In the genomic region with DNA sequence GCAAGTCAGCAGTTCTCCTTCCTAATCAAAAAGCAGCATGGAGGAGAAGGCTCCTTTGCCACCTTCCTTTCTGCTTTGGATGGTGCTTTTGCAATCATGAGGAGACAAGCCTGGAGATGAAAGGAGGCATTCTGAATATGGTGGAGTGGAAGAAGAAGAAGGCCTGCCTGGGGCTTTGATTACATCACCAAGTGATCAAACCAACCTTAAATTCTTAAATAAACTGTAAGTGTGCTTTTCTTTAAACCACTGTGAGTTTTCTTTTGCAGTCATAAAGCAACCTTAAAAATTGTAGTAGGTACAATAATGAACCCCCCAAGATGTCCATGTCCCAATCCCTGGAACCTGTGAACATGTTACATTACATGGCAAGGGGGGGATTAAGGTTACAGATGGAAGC, we compare ENCODE assay signal across 23 cellular contexts. TPM values are rescaled to one million over a fixed set of nuclear protein-coding genes. Genes with fewer than 3 reads are reported as not detected.
DNase-seq lines count a peak whose midpoint lies in the region; ATAC-seq, FAIRE-seq and TF ChIP-seq lines count a peak whose summit lies in the region.
"Had no signal": no experiment of that assay in that cellular context is flagged by ENCODE, and none has a peak within 500 bp of the region (broad histone marks: within the 10 kb centered on the region; RNA-seq: fewer than 3 reads in every experiment).

No MANE protein-coding gene starts in this region.

- no peak overlapping the region for H2BK5ac ChIP-seq in neuronal stem cell (ENCODE audit: low read length)

- H2BK15ac ChIP-seq in neuronal stem cell (ENCODE audit: low read length), result no peak overlapping the region

- no peak overlapping the region for H3K4me3 ChIP-seq in GM12878
- no peak overlapping the region for H3K4me3 ChIP-seq in neuronal stem cell (ENCODE audit: low read length in 2 of 2)
- H3K4me3 ChIP-seq: BLaER1, hepatocyte, spleen had no signal

- in situ Hi-C loops in GM12878 (cut with MboI), result loop anchor here (5.0 to 25.0 kb wide), 2 partner anchors 138 to 1533 kb away; no protein-coding TSS in a partner anchor

- H2BK120ac ChIP-seq in neuronal stem cell (ENCODE audit: low read depth, low read length), result no peak overlapping the region

- no peaks in the 10 kb centered on the region for H4K20me1 ChIP-seq in GM12878 (ENCODE audit: control insufficient read depth, insufficient read depth)
- H4K20me1 ChIP-seq: BLaER1 had no signal

- no TSS peak for BruUV-seq in GM12878 (replicated peaks; lab: Mats Ljungman, UMichigan)

- no peak overlapping the region for H3K4ac ChIP-seq in neuronal stem cell (ENCODE audit: low read length)

- intact Hi-C loops in activated CD4-positive, alpha-beta memory T cell treated with anti-CD3 and anti-CD28 coated beads for 36 hours (cut with micrococcal nuclease), result no loop called here
- intact Hi-C loops in GM12878 (cut with micrococcal nuclease; ENCODE audit: unreplicated experiment), result no loop called here

- DNase-seq in activated CD4-positive, alpha-beta memory T cell treated with anti-CD3 and anti-CD28 coated beads for 36 hours, result no peak
- DNase-seq in activated CD4-positive, alpha-beta memory T cell treated with anti-CD3 and anti-CD28 coated beads, Interleukin-2, amount 10 ng/mL, durations not matched to agents 7 days and 5 days, result no peak
- DNase-seq in MV-4-11 (lab: John Stamatoyannopoulos, UW) (peak; percentile 26), GM12878 (ENCODE audit: low read depth, low spot score) (no peak), neural crest cell (ENCODE audit: low read depth, low spot score) (no peak), superior temporal gyrus (ENCODE audit: extremely low spot score) (no peak), neuronal stem cell (ENCODE audit: low spot score) (no peak)
- DNase-seq: activated CD4-positive, alpha-beta T cell treated with anti-CD3 and anti-CD28 coated beads, Interleukin-2, amount 10 ng/mL, durations not matched to agents 7 days and 5 days; amniotic stem cell; NCI-H1436; NCI-H2171 treated with DMSO at 0.1 percent for 48 hours; occipital lobe; stimulated activated CD4-positive, alpha-beta T cell treated with anti-CD3 and anti-CD28 coated beads, Interleukin-4, amount 100 ng/mL, for 24 hours; substantia nigra had no signal

- H3K36me3 ChIP-seq in GM12878 (ENCODE audit: control insufficient read depth in 2 of 2, insufficient read depth in 2 of 2, low read length in 1 of 2) (no peaks in the 10 kb centered on the region), neuronal stem cell (replicated peaks in 1 of 2; ENCODE audit: control insufficient read depth in 2 of 2, insufficient read depth in 2 of 2, low read length in 2 of 2) (no peaks in the 10 kb centered on the region)
- H3K36me3 ChIP-seq: BLaER1, spleen had no signal

- H2AK5ac ChIP-seq in neuronal stem cell (ENCODE audit: low read depth, low read length), result no peak overlapping the region

- CTCF ChIA-PET in activated CD4-positive, alpha-beta memory T cell treated with anti-CD3 and anti-CD28 coated beads for 36 hours (lab: Charles Lee), result interaction anchor here (0.7 to 6.2 kb wide), 4 partner anchors 34 to 216 kb away, joined by 3 to 108 read pairs (median 39); partner anchors contain the start of gene IL21R
- CTCF ChIA-PET in activated CD4-positive, alpha-beta memory T cell treated with anti-CD3 and anti-CD28 coated beads, Interleukin-2, amount 10 ng/mL, durations not matched to agents 7 days and 5 days (lab: Charles Lee), result interaction anchor here (2.0 kb wide), 1 partner anchor 136 kb away, joined by 4 read pairs; no protein-coding TSS in a partner anchor
- CTCF ChIA-PET in GM12878 (lab: Yijun Ruan, JAX), result interaction anchor here (0.7 to 11.8 kb wide), 7 partner anchors 18 to 217 kb away, joined by 3 to 259 read pairs (median 32); no protein-coding TSS in a partner anchor

- H3K36me3 Mint-ChIP-seq in activated CD4-positive, alpha-beta memory T cell treated with anti-CD3 and anti-CD28 coated beads for 36 hours, result peaks cover 12% of the 10 kb centered on the region
- peaks cover 20% of the 10 kb centered on the region for H3K36me3 Mint-ChIP-seq in activated CD4-positive, alpha-beta memory T cell treated with anti-CD3 and anti-CD28 coated beads, Interleukin-2, amount 10 ng/mL, durations not matched to agents 7 days and 5 days (ENCODE audit: low read depth)
- H3K36me3 Mint-ChIP-seq in neural crest cell (ENCODE audit: low read depth), result no peaks in the 10 kb centered on the region

- H3K4me1 ChIP-seq in GM12878 (ENCODE audit: control insufficient read depth, insufficient read depth, low read length) (peaks cover 47% of the 10 kb centered on the region), neuronal stem cell (ENCODE audit: control insufficient read depth in 2 of 2, insufficient read depth in 1 of 2, low read depth in 1 of 2, low read length in 2 of 2) (peaks cover 0 to 3% of the 10 kb centered on the region in 2 donors)

- H3K4me1 Mint-ChIP-seq in activated CD4-positive, alpha-beta memory T cell treated with anti-CD3 and anti-CD28 coated beads for 36 hours (ENCODE audit: low read depth), result peaks cover 51% of the 10 kb centered on the region
- H3K4me1 Mint-ChIP-seq in activated CD4-positive, alpha-beta memory T cell treated with anti-CD3 and anti-CD28 coated beads, Interleukin-2, amount 10 ng/mL, durations not matched to agents 7 days and 5 days, result peaks cover 43% of the 10 kb centered on the region
- H3K4me1 Mint-ChIP-seq in neural crest cell, result no peaks in the 10 kb centered on the region

- TF ChIP-seq EP300 in GM12878 (IDR thresholded peaks at IDR 0.05; ENCODE audit: borderline replicate concordance in 1 of 2, control insufficient read depth in 1 of 2, low read depth in 2 of 2, low read length in 2 of 2), result no peak

- H2AFZ ChIP-seq in GM12878 (ENCODE audit: control insufficient read depth, low read depth, low read length), result no peak overlapping the region
- no peak overlapping the region for H2AFZ ChIP-seq in neuronal stem cell (ENCODE audit: low read length)
- H2AFZ ChIP-seq: hepatocyte had no signal

- H3K27ac ChIP-seq in GM12878 (ENCODE audit: control insufficient read depth, insufficient read depth) (no peak overlapping the region), neuronal stem cell (replicated peaks; ENCODE audit: low read length) (no peak overlapping the region)
- H3K27ac ChIP-seq: BLaER1, hepatocyte had no signal

- H3K9me3 Mint-ChIP-seq in activated CD4-positive, alpha-beta memory T cell treated with anti-CD3 and anti-CD28 coated beads for 36 hours, result peaks cover 18% of the 10 kb centered on the region
- peaks cover 11% of the 10 kb centered on the region for H3K9me3 Mint-ChIP-seq in activated CD4-positive, alpha-beta memory T cell treated with anti-CD3 and anti-CD28 coated beads, Interleukin-2, amount 10 ng/mL, durations not matched to agents 7 days and 5 days
- H3K9me3 Mint-ChIP-seq in neural crest cell, result no peaks in the 10 kb centered on the region

- TF ChIP-seq CTCF in GM12878 (IDR thresholded peaks at IDR 0.05 in 2 of 3, conservative IDR thresholded peaks at IDR 0.05 in 1 of 3; ENCODE audit: control insufficient read depth in 2 of 3, extremely low read depth in 1 of 3, insufficient read depth in 1 of 3, low read depth in 3 of 3, low read length in 3 of 3) (no peak), neural crest cell (conservative IDR thresholded peaks at IDR 0.05) (no peak)

- H3K27me3 Mint-ChIP-seq in activated CD4-positive, alpha-beta memory T cell treated with anti-CD3 and anti-CD28 coated beads for 36 hours, result no peaks in the 10 kb centered on the region
- no peaks in the 10 kb centered on the region for H3K27me3 Mint-ChIP-seq in activated CD4-positive, alpha-beta memory T cell treated with anti-CD3 and anti-CD28 coated beads, Interleukin-2, amount 10 ng/mL, durations not matched to agents 7 days and 5 days
- H3K27me3 Mint-ChIP-seq in neural crest cell (ENCODE audit: low read depth), result no peaks in the 10 kb centered on the region
- H3K27me3 Mint-ChIP-seq: activated CD4-positive, alpha-beta T cell treated with anti-CD3 and anti-CD28 coated beads, Interleukin-2, amount 10 ng/mL, durations not matched to agents 7 days and 5 days had no signal

- H3K4me2 ChIP-seq in GM12878 (ENCODE audit: control insufficient read depth, insufficient read depth) (no peak overlapping the region), neuronal stem cell (ENCODE audit: insufficient read depth, low read length, poor library complexity, severe bottlenecking) (no peak overlapping the region)
- H3K4me2 ChIP-seq: BLaER1, hepatocyte had no signal

- H3K18ac ChIP-seq in neuronal stem cell (ENCODE audit: low read length), result no peak overlapping the region

- no peaks in the 10 kb centered on the region for H3K79me1 ChIP-seq in neuronal stem cell (ENCODE audit: low read depth, low read length)

- H3K27me3 ChIP-seq in GM12878 (replicated peaks in 1 of 2; ENCODE audit: control insufficient read depth in 2 of 2, insufficient read depth in 2 of 2, low read length in 1 of 2) (no peaks in the 10 kb centered on the region), neuronal stem cell (ENCODE audit: control insufficient read depth in 3 of 3, insufficient read depth in 3 of 3, low read depth in 1 of 3, low read length in 3 of 3) (no peaks in the 10 kb centered on the region)
- H3K27me3 ChIP-seq: BLaER1, hepatocyte, spleen had no signal

- H3K14ac ChIP-seq in neuronal stem cell (ENCODE audit: low read length), result no peak overlapping the region

- H3K4me3 Mint-ChIP-seq in activated CD4-positive, alpha-beta memory T cell treated with anti-CD3 and anti-CD28 coated beads for 36 hours, result no peak overlapping the region
- no peak overlapping the region for H3K4me3 Mint-ChIP-seq in activated CD4-positive, alpha-beta memory T cell treated with anti-CD3 and anti-CD28 coated beads, Interleukin-2, amount 10 ng/mL, durations not matched to agents 7 days and 5 days
- H3K4me3 Mint-ChIP-seq in neural crest cell, result no peak overlapping the region
- H3K4me3 Mint-ChIP-seq: activated CD4-positive, alpha-beta T cell treated with anti-CD3 and anti-CD28 coated beads, Interleukin-2, amount 10 ng/mL, durations not matched to agents 7 days and 5 days had no signal

- POLR2A ChIA-PET in activated CD4-positive, alpha-beta memory T cell treated with anti-CD3 and anti-CD28 coated beads for 36 hours (lab: Charles Lee), result no interaction called here
- POLR2A ChIA-PET in activated CD4-positive, alpha-beta memory T cell treated with anti-CD3 and anti-CD28 coated beads, Interleukin-2, amount 10 ng/mL, durations not matched to agents 7 days and 5 days (lab: Charles Lee), result no interaction called here
- POLR2A ChIA-PET in GM12878 (lab: Charles Lee), result interaction anchor here (1.1 to 9.6 kb wide), 2 partner anchors 15 to 33 kb away, joined by 3 to 208 read pairs; partner anchors contain the start of gene IL21R

- no peak for FAIRE-seq in GM12878 (lab: Jason Lieb, UNC)
- FAIRE-seq: A204.1, islet of Langerhans, urothelium cell line had no signal

- H4K8ac ChIP-seq in neuronal stem cell (ENCODE audit: low read depth, low read length), result no peak overlapping the region

- no peak for TF ChIP-seq RAD21 in GM12878 (IDR thresholded peaks at IDR 0.05; ENCODE audit: insufficient read depth, low read depth, low read length)

- SMC1A ChIA-PET in GM12878 (lab: Charles Lee; ENCODE audit: uncharacterized antibody, unreplicated experiment), result interaction anchor here (0.7 to 9.6 kb wide), 7 partner anchors 21 to 215 kb away, joined by 3 to 220 read pairs (median 43); partner anchors contain the start of gene IL21R

- H3K79me2 ChIP-seq in GM12878 (ENCODE audit: control insufficient read depth, insufficient read depth, low read length), result no peaks in the 10 kb centered on the region
- H3K79me2 ChIP-seq: hepatocyte had no signal

- H3K9me3 ChIP-seq in GM12878 (replicated peaks; ENCODE audit: control insufficient read depth, insufficient read depth, low read length), result peaks cover 12% of the 10 kb centered on the region; the same call in 2 of the 3 replicates
- H3K9me3 ChIP-seq in neuronal stem cell (replicated peaks in 1 of 2; ENCODE audit: control insufficient read depth in 2 of 2, insufficient read depth in 1 of 2, low read depth in 1 of 2, low read length in 2 of 2), result no peaks in the 10 kb centered on the region

- no peak overlapping the region for H3K23ac ChIP-seq in neuronal stem cell (ENCODE audit: low read depth, low read length, poor library complexity)

- H4K91ac ChIP-seq in neuronal stem cell (ENCODE audit: low read depth, low read length, poor library complexity), result no peak overlapping the region

- TF ChIP-seq POLR2A in GM12878 (IDR thresholded peaks at IDR 0.05; ENCODE audit: low read depth, low read length) (no peak), GM18505 (IDR thresholded peaks at IDR 0.05; ENCODE audit: borderline replicate concordance, extremely low read depth, insufficient read depth, insufficient read length) (no peak)

- peak overlapping the region; percentile 23 for H3K27ac Mint-ChIP-seq in activated CD4-positive, alpha-beta memory T cell treated with anti-CD3 and anti-CD28 coated beads for 36 hours
- no peak overlapping the region for H3K27ac Mint-ChIP-seq in activated CD4-positive, alpha-beta memory T cell treated with anti-CD3 and anti-CD28 coated beads, Interleukin-2, amount 10 ng/mL, durations not matched to agents 7 days and 5 days
- H3K27ac Mint-ChIP-seq in neural crest cell (ENCODE audit: unreplicated experiment), result peak overlapping the region; percentile 15

- H2BK12ac ChIP-seq in neuronal stem cell (ENCODE audit: low read length), result no peak overlapping the region

- ATAC-seq in GM12878 (no peak), GM18505 (IDR thresholded peaks at IDR 0.05; ENCODE audit: unreplicated experiment) (no peak)

- RAD21 ChIA-PET in GM12878 (lab: Charles Lee; ENCODE audit: unreplicated experiment), result interaction anchor here (0.8 to 9.3 kb wide), 3 partner anchors 32 to 190 kb away, joined by 6 to 224 read pairs (median 168); partner anchors contain the start of gene IL21R

- H3K9ac ChIP-seq in GM12878 (ENCODE audit: control insufficient read depth, insufficient read depth, low read length), result no peak overlapping the region
- no peak overlapping the region for H3K9ac ChIP-seq in neuronal stem cell (ENCODE audit: low read depth, low read length, poor library complexity)
- H3K9ac ChIP-seq: BLaER1 had no signal

RNA-seq across cellular contexts. Expression of gene IL21R, which starts 31.7 kb away (rescaled TPM):
- 10 to 100 TPM; 55.0 to 55.9 TPM for total RNA-seq in activated CD4-positive, alpha-beta memory T cell treated with anti-CD3 and anti-CD28 coated beads for 36 hours
- 10 to 100 TPM; 29.2 to 29.5 TPM for total RNA-seq in activated CD4-positive, alpha-beta memory T cell treated with anti-CD3 and anti-CD28 coated beads, Interleukin-2, amount 10 ng/mL, durations not matched to agents 7 days and 5 days
- total RNA-seq in GM12878 (2013; cell fraction: nucleolus; rRNA removed), result 193 and 215 TPM in 2 replicates
- 106 and 109 TPM in 2 replicates for total RNA-seq in GM12878 (2014; rRNA removed)
- 62.9 and 66.9 TPM in 2 replicates for total RNA-seq in GM12878 (2014; rRNA removed; fragmentation: Illumina TruSeq; extraction: Trizol)
- total RNA-seq in GM12878 (2021), result 138 and 141 TPM in 2 replicates
- polyA plus RNA-seq in GM12878 (2011; ENCODE audit: low read depth), result 25.9 TPM
- polyA plus RNA-seq in GM12878 (2011; rRNA removed), result 23.2 and 57.2 TPM in 2 replicates
- polyA plus RNA-seq in GM12878 (2011; cell fraction: cytosol; rRNA removed), result 84.6 and 89.7 TPM in 2 replicates
- 71.9 and 79.4 TPM in 2 replicates for polyA plus RNA-seq in GM12878 (2011; cell fraction: nucleus; rRNA removed)
- polyA plus RNA-seq in GM12878 (2012), result 50.3 and 72.8 TPM in 2 replicates
- polyA plus RNA-seq in GM12878 (2014; fragmentation: Illumina TruSeq; extraction: Trizol), result 32.4 and 59.2 TPM in 2 replicates
- 1 to 10 TPM; 5.3 to 9.7 TPM for polyA plus RNA-seq in GM12878 (2014; fragmentation: Nextera tagmentation; extraction: Ambion mirVana)
- 98.0 and 108 TPM in 2 replicates for polyA plus RNA-seq in GM12878 (2014; rRNA removed)
- 100 to 1,000 TPM; 115 to 129 TPM for polyA plus RNA-seq in GM12878 (2016; fragmentation: Nextera tagmentation; extraction: Ambion mirVana)
- 175 and 195 TPM in 2 replicates for polyA minus RNA-seq in GM12878 (2011; rRNA and poly(A)+ RNA removed)
- 54.0 and 60.1 TPM in 2 replicates for polyA minus RNA-seq in GM12878 (2011; cell fraction: cytosol; rRNA and poly(A)+ RNA removed)
- 65.5 and 104 TPM in 2 replicates for polyA minus RNA-seq in GM12878 (2011; cell fraction: nucleus; rRNA and poly(A)+ RNA removed)
- 0.55 and 0.79 TPM in 2 replicates for total RNA-seq in neural crest cell
- 0.13 TPM for polyA plus RNA-seq in neuronal stem cell (2013, experiment 1 of 2)
- polyA plus RNA-seq in neuronal stem cell (2013, experiment 2 of 2), result 0.14 TPM
- total RNA-seq: bronchial epithelial cell, G401, occipital lobe had no signal
- polyA plus RNA-seq: hepatocyte had no signal

RNA-seq across cellular contexts. Expression of gene IL4R, which starts 56.5 kb away (rescaled TPM):
- 100 to 1,000 TPM; 146 to 153 TPM for total RNA-seq in activated CD4-positive, alpha-beta memory T cell treated with anti-CD3 and anti-CD28 coated beads for 36 hours
- total RNA-seq in activated CD4-positive, alpha-beta memory T cell treated with anti-CD3 and anti-CD28 coated beads, Interleukin-2, amount 10 ng/mL, durations not matched to agents 7 days and 5 days, result 100 to 1,000 TPM; 257 to 268 TPM
- 148 and 149 TPM in 2 replicates for total RNA-seq in GM12878 (2013; cell fraction: nucleolus; rRNA removed)
- 36.5 and 39.0 TPM in 2 replicates for total RNA-seq in GM12878 (2014; rRNA removed)
- total RNA-seq in GM12878 (2014; rRNA removed; fragmentation: Illumina TruSeq; extraction: Trizol), result 33.8 and 34.3 TPM in 2 replicates
- 69.5 and 70.4 TPM in 2 replicates for total RNA-seq in GM12878 (2021)
- polyA plus RNA-seq in GM12878 (2011; ENCODE audit: low read depth), result 13.1 TPM
- polyA plus RNA-seq in GM12878 (2011; rRNA removed), result 42.8 and 69.2 TPM in 2 replicates
- polyA plus RNA-seq in GM12878 (2011; cell fraction: cytosol; rRNA removed), result 69.2 and 84.8 TPM in 2 replicates
- 107 and 118 TPM in 2 replicates for polyA plus RNA-seq in GM12878 (2011; cell fraction: nucleus; rRNA removed)
- polyA plus RNA-seq in GM12878 (2012), result 20.4 and 21.2 TPM in 2 replicates
- 19.4 and 39.4 TPM in 2 replicates for polyA plus RNA-seq in GM12878 (2014; fragmentation: Illumina TruSeq; extraction: Trizol)
- polyA plus RNA-seq in GM12878 (2014; fragmentation: Nextera tagmentation; extraction: Ambion mirVana), result 1 to 10 TPM; 2.6 to 8.5 TPM
- polyA plus RNA-seq in GM12878 (2014; rRNA removed), result 67.3 and 68.6 TPM in 2 replicates
- polyA plus RNA-seq in GM12878 (2016; fragmentation: Nextera tagmentation; extraction: Ambion mirVana), result 10 to 100 TPM; 13.8 to 17.6 TPM
- polyA minus RNA-seq in GM12878 (2011; rRNA and poly(A)+ RNA removed), result 60.5 and 84.7 TPM in 2 replicates
- 17.0 and 20.3 TPM in 2 replicates for polyA minus RNA-seq in GM12878 (2011; cell fraction: cytosol; rRNA and poly(A)+ RNA removed)
- polyA minus RNA-seq in GM12878 (2011; cell fraction: nucleus; rRNA and poly(A)+ RNA removed), result 32.0 and 57.7 TPM in 2 replicates
- 11.2 and 12.8 TPM in 2 replicates for total RNA-seq in neural crest cell
- 9.3 TPM for polyA plus RNA-seq in neuronal stem cell (2013, experiment 1 of 2)
- polyA plus RNA-seq in neuronal stem cell (2013, experiment 2 of 2), result 9.2 TPM

Comparison
In these comparisons a context has a peak if more than half of its experiments do, and no peak if none do; other contexts are left out.
1. RNA of gene IL21R, which starts 31.7 kb away (total RNA-seq): 62.9 to 215 TPM in GM12878, 55.0 to 55.9 TPM in activated CD4-positive, alpha-beta memory T cell treated with anti-CD3 and anti-CD28 coated beads for 36 hours and 29.2 to 29.5 TPM in activated CD4-positive, alpha-beta memory T cell treated with anti-CD3 and anti-CD28 coated beads, Interleukin-2, amount 10 ng/mL, durations not matched to agents 7 days and 5 days; 0.55 to 0.79 TPM in neural crest cell; every median in the first group is over 10 times any median in the second.